Comparison of ENCODE assay signal across 12 cellular contexts in genomic region chr2:63853527-63854310, GRCh38. TPM values are rescaled to one million over a fixed set of nuclear protein-coding genes. Genes with fewer than 3 reads are reported as not detected.
DNase-seq lines count a peak whose midpoint lies in the region; ATAC-seq and TF ChIP-seq lines count a peak whose summit lies in the region.
"Had no signal": no experiment of that assay in that cellular context is flagged by ENCODE, and none has a peak within 500 bp of the region (broad histone marks: within the 10 kb centered on the region; RNA-seq: fewer than 3 reads in every experiment).

No MANE protein-coding gene starts in this region.

- H3K9me3 Mint-ChIP-seq in endodermal cell, result no peaks in the 10 kb centered on the region

- 70% methylated on average over 3 of the region's 4 CpGs for WGBS in HUES64
- WGBS in endodermal cell (ENCODE audit: insufficient coverage in 1 of 2, insufficient read length in 1 of 2), 2 experiments, result 85 to 92% methylated on average over 2 to 4 of the region's 4 CpGs

- TF ChIP-seq CTCF in endodermal cell (conservative IDR thresholded peaks at IDR 0.05), result no peak

- H3K4me3 ChIP-seq in BLaER1 (no peak overlapping the region), HUES64 (ENCODE audit: low read length) (no peak overlapping the region; the same call in 1 of the 2 replicates), endodermal cell (ENCODE audit: low read length) (no peak overlapping the region), mucosa of rectum (ENCODE audit: low read length in 2 of 2) (no peak overlapping the region)

- H3K27ac Mint-ChIP-seq in endodermal cell, result peak overlapping the region; percentile 45

- peaks cover 28% of the 10 kb centered on the region for H3K36me3 Mint-ChIP-seq in endodermal cell (ENCODE audit: low read depth)

- peaks cover 56% of the 10 kb centered on the region for H4K20me1 ChIP-seq in BLaER1

- H3K4me1 ChIP-seq in BLaER1 (peaks cover 34% of the 10 kb centered on the region), HUES64 (ENCODE audit: insufficient read depth, low read length) (peaks cover 76% of the 10 kb centered on the region), endodermal cell (ENCODE audit: control insufficient read depth, insufficient read depth, low read length) (no peaks in the 10 kb centered on the region), mucosa of rectum (ENCODE audit: control insufficient read depth in 2 of 2, insufficient read depth in 2 of 2, low read length in 2 of 2) (peaks cover 20 to 36% of the 10 kb centered on the region in 2 donors)

- peak overlapping the region; percentile 0; the same call in 1 of the 2 replicates for H3K4me2 ChIP-seq in BLaER1
- H3K4me2 ChIP-seq: SK-N-SH had no signal

- peaks cover 45% of the 10 kb centered on the region for H3K4me1 Mint-ChIP-seq in endodermal cell

- H3K9me3 ChIP-seq in BLaER1 (peaks cover 1% of the 10 kb centered on the region; the same call in 1 of the 2 replicates), HUES64 (ENCODE audit: insufficient read depth, low read depth, low read length) (no peaks in the 10 kb centered on the region), endodermal cell (ENCODE audit: control insufficient read depth, low read length) (no peaks in the 10 kb centered on the region), mucosa of rectum (ENCODE audit: control insufficient read depth in 2 of 2, low read length in 2 of 2) (no peaks in the 10 kb centered on the region)
- H3K9me3 ChIP-seq: SK-N-SH had no signal

- no peaks in the 10 kb centered on the region for H3K27me3 Mint-ChIP-seq in endodermal cell (ENCODE audit: insufficient read depth)

- DNase-seq in endodermal cell (no peak), NCI-H146 treated with DMSO at 0.1 percent for 48 hours (lab: John Stamatoyannopoulos, UW; ENCODE audit: unreplicated experiment) (no peak), NCI-H774 (lab: John Stamatoyannopoulos, UW) (no peak), dedifferentiated amniotic fluid mesenchymal stem cell (ENCODE audit: extremely low spot score) (no peak)
- DNase-seq: EL; NCI-H1417 treated with DMSO at 0.1 percent for 48 hours; SK-N-SH; stimulated activated CD4-positive, alpha-beta T cell treated with anti-CD3 and anti-CD28 coated beads, Interleukin-15, amount 100 ng/mL, for 24 hours had no signal

- no peak overlapping the region for H3K27ac ChIP-seq in BLaER1
- H3K27ac ChIP-seq in HUES64 (ENCODE audit: low read depth, low read length), result peak overlapping the region; percentile 76
- H3K27ac ChIP-seq in endodermal cell (ENCODE audit: low read depth, low read length), result no peak overlapping the region
- peak overlapping the region; percentile 84 to 86 for H3K27ac ChIP-seq in mucosa of rectum (ENCODE audit: low read depth in 2 of 2, low read length in 2 of 2)

- H3K27me3 ChIP-seq in BLaER1, result no peaks in the 10 kb centered on the region
- no peaks in the 10 kb centered on the region for H3K27me3 ChIP-seq in HUES64 (ENCODE audit: insufficient read depth, low read length)
- no peaks in the 10 kb centered on the region for H3K27me3 ChIP-seq in endodermal cell (ENCODE audit: control insufficient read depth, insufficient read depth, low read length, poor library complexity, severe bottlenecking)
- H3K27me3 ChIP-seq in mucosa of rectum (ENCODE audit: control insufficient read depth in 2 of 2, insufficient read depth in 2 of 2, low read length in 2 of 2), result no peaks in the 10 kb centered on the region

- H3K9ac ChIP-seq in BLaER1 (no peak overlapping the region), HUES64 (ENCODE audit: low read depth, low read length) (peak overlapping the region; percentile 38), endodermal cell (ENCODE audit: extremely low read depth, low read length, poor library complexity, severe bottlenecking) (no peak overlapping the region), mucosa of rectum (ENCODE audit: low read depth in 1 of 2, low read length in 2 of 2) (peak overlapping the region in 1 of 2 donors; percentile 55)
- H3K9ac ChIP-seq: SK-N-SH had no signal

- H3K36me3 ChIP-seq in BLaER1, result peaks cover 26% of the 10 kb centered on the region
- peaks cover 42% of the 10 kb centered on the region for H3K36me3 ChIP-seq in HUES64 (ENCODE audit: insufficient read depth, low read length)
- H3K36me3 ChIP-seq in endodermal cell (ENCODE audit: control insufficient read depth, insufficient read depth, low read length), result peaks cover 22% of the 10 kb centered on the region
- peaks cover 9 to 11% of the 10 kb centered on the region in 2 donors for H3K36me3 ChIP-seq in mucosa of rectum (ENCODE audit: control insufficient read depth in 2 of 2, insufficient read depth in 2 of 2, low read length in 2 of 2)

- no peak overlapping the region for H3K4me3 Mint-ChIP-seq in endodermal cell

- no peak for ATAC-seq in HG02588 (IDR thresholded peaks at IDR 0.05; ENCODE audit: unreplicated experiment)

RNA-seq across cellular contexts. Expression of gene UGP2, which starts 12.0 kb away (rescaled TPM):
- polyA plus RNA-seq in HUES64 (2013, experiment 1 of 2), result 378 TPM
- polyA plus RNA-seq in HUES64 (2013, experiment 2 of 2), result 401 TPM
- total RNA-seq in endodermal cell, result 100 to 1,000 TPM; 104 to 136 TPM
- polyA plus RNA-seq in endodermal cell (2013, experiment 1 of 2), result 118 TPM
- 86.8 TPM for polyA plus RNA-seq in endodermal cell (2013, experiment 2 of 2)

Comparison
In these comparisons a context has a peak if more than half of its experiments do, and no peak if none do; other contexts are left out.
1. H3K27ac ChIP-seq: peak in HUES64 (single experiment) and mucosa of rectum (2 of 2); none in BLaER1 (single experiment) and endodermal cell (single experiment).